In the genomic region with DNA sequence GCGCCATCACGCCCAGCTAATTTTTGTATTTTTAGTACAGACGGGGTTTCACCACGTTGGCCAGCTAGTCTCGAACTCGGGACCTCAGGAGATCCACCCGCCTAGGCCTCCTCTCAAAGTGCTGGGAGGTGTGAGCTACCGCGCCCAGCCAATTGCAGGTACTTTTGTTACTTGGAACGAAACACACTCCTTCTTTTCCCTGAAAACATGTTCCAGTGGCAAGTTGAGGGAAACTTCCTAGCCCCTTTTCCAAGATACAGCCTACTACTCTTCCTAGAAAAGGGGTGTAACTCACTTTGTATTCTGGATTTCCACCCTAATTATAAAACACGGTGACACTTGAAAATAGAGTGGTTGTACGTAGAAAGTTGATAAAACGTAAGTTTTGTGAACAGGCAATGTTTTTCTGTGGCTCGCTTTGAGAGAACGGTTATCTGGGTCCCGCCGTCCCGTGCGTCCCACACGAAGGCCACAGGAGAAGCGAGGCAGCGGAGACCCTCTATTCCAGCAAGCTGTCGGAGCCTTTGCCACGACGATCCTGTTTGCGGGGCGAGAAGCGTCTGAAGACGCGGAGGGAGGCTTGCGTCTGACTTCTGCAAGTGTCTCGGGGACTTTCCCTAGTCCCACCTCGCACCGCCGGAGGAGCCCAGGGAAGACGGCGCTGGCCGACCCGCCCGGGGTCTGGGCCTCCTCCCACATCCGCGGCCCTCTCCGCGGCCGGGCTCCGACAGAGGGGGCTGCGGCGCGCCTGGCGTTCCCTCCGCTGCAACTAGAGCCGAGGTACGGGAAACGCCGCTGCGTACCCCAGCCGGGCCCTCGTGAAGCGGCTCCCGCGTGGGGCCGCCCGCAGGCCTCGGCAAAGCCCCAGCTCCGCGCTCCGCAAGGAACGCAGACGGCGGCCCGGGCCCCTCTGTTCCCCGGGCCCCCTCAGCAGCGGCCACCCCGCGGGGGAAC, we compare ENCODE assay signal across 8 cellular contexts. TPM values are rescaled to one million over a fixed set of nuclear protein-coding genes. Genes with fewer than 3 reads are reported as not detected.
DNase-seq lines count a peak whose midpoint lies in the region; ATAC-seq, FAIRE-seq and TF ChIP-seq lines count a peak whose summit lies in the region.

No MANE protein-coding gene starts in this region.

- peak; percentile 46 for DNase-seq in Calu3
- DNase-seq in activated CD4-positive, alpha-beta memory T cell treated with anti-CD3 and anti-CD28 coated beads, Interleukin-2, amount 10 ng/mL, durations not matched to agents 7 days and 5 days, result peak; percentile 63
- peak; percentile 55 for DNase-seq in endothelial cell of umbilical vein (ENCODE audit: low read depth, low spot score)
- peak; percentile 38 for DNase-seq in neural crest cell (ENCODE audit: low read depth, low spot score)
- DNase-seq in testis, result no peak
- DNase-seq in H54 (ENCODE audit: insufficient read length, low spot score), result no peak

- H3K9ac ChIP-seq in KMS-11 (peak overlapping the region; percentile 87), endothelial cell of umbilical vein (replicated peaks; ENCODE audit: extremely low read depth, insufficient read depth, low read length) (peak overlapping the region; percentile 90)

- peak overlapping the region; percentile 85 for H3K27ac Mint-ChIP-seq in Calu3 (ENCODE audit: unreplicated experiment)
- peak overlapping the region; percentile 94 for H3K27ac Mint-ChIP-seq in activated CD4-positive, alpha-beta memory T cell treated with anti-CD3 and anti-CD28 coated beads, Interleukin-2, amount 10 ng/mL, durations not matched to agents 7 days and 5 days
- H3K27ac Mint-ChIP-seq in neural crest cell (ENCODE audit: unreplicated experiment), result peak overlapping the region; percentile 97

- no peaks in the 10 kb centered on the region for H3K9me1 ChIP-seq in endothelial cell of umbilical vein (replicated peaks; ENCODE audit: control insufficient read depth, extremely low read depth, insufficient read depth, low read length)

- H4K20me1 ChIP-seq in KMS-11 (ENCODE audit: insufficient read depth), result peaks cover 37% of the 10 kb centered on the region
- H4K20me1 ChIP-seq in endothelial cell of umbilical vein (replicated peaks; ENCODE audit: control insufficient read depth, extremely low read depth, insufficient read depth, low read length), result no peaks in the 10 kb centered on the region

- H3K4me3 Mint-ChIP-seq in Calu3 (ENCODE audit: low read depth, unreplicated experiment) (peak overlapping the region; percentile 96), neural crest cell (peak overlapping the region; percentile 97)
- peak overlapping the region; percentile 96 for H3K4me3 Mint-ChIP-seq in activated CD4-positive, alpha-beta memory T cell treated with anti-CD3 and anti-CD28 coated beads, Interleukin-2, amount 10 ng/mL, durations not matched to agents 7 days and 5 days

- H3K9me3 ChIP-seq in endothelial cell of umbilical vein (replicated peaks; ENCODE audit: control insufficient read depth, insufficient read depth, low read length) (peaks cover 2% of the 10 kb centered on the region), testis (no peaks in the 10 kb centered on the region)

- peak overlapping the region; percentile 89; the same call in 1 of the 2 replicates for H3K4me2 ChIP-seq in KMS-11
- H3K4me2 ChIP-seq in endothelial cell of umbilical vein (ENCODE audit: insufficient read depth, low read length), result peak overlapping the region; percentile 98

- H3K27me3 Mint-ChIP-seq in Calu3 (ENCODE audit: unreplicated experiment) (no peaks in the 10 kb centered on the region), neural crest cell (ENCODE audit: low read depth) (no peaks in the 10 kb centered on the region)
- no peaks in the 10 kb centered on the region for H3K27me3 Mint-ChIP-seq in activated CD4-positive, alpha-beta memory T cell treated with anti-CD3 and anti-CD28 coated beads, Interleukin-2, amount 10 ng/mL, durations not matched to agents 7 days and 5 days

- POLR2A ChIA-PET in activated CD4-positive, alpha-beta memory T cell treated with anti-CD3 and anti-CD28 coated beads, Interleukin-2, amount 10 ng/mL, durations not matched to agents 7 days and 5 days (lab: Charles Lee), result interaction anchor here (0.7 to 7.6 kb wide), 24 partner anchors 9 to 471 kb away, joined by 3 to 120 read pairs (median 6); a partner anchor contains a TSS
- POLR2A ChIA-PET in endothelial cell of umbilical vein (lab: Charles Lee), result interaction anchor here (1.1 kb wide), 1 partner anchor 48 kb away, joined by 7 read pairs; no protein-coding TSS in a partner anchor

- H3K4me1 ChIP-seq in KMS-11 (ENCODE audit: low read depth, poor library complexity, severe bottlenecking) (peaks cover 47% of the 10 kb centered on the region), endothelial cell of umbilical vein (ENCODE audit: control insufficient read depth, extremely low read depth, insufficient read depth, low read length) (peaks cover 59% of the 10 kb centered on the region), testis (peaks cover 11% of the 10 kb centered on the region)

- FAIRE-seq in endothelial cell of umbilical vein (lab: Jason Lieb, UNC) (peak; percentile 62), H54 (lab: Jason Lieb, UNC) (no peak)

- H3K4me3 ChIP-seq in KMS-11 (IDR thresholded peaks at IDR 0.05; ENCODE audit: insufficient read depth, low read depth, low read length), result no peak overlapping the region
- peak overlapping the region; percentile 68 to 96 (median 72) for H3K4me3 ChIP-seq in endothelial cell of umbilical vein (replicated peaks in 1 of 3; ENCODE audit: insufficient read depth in 1 of 3, low read depth in 1 of 3, low read length in 3 of 3)
- peak overlapping the region; percentile 78 to 82 for H3K4me3 ChIP-seq in testis

- peak; percentile 22 for ATAC-seq in GM21515 (IDR thresholded peaks at IDR 0.05; ENCODE audit: unreplicated experiment)

- H3K9me3 Mint-ChIP-seq in Calu3 (ENCODE audit: low read depth, unreplicated experiment) (no peaks in the 10 kb centered on the region), neural crest cell (no peaks in the 10 kb centered on the region)
- no peaks in the 10 kb centered on the region for H3K9me3 Mint-ChIP-seq in activated CD4-positive, alpha-beta memory T cell treated with anti-CD3 and anti-CD28 coated beads, Interleukin-2, amount 10 ng/mL, durations not matched to agents 7 days and 5 days

- H3K36me3 Mint-ChIP-seq in Calu3 (ENCODE audit: insufficient read depth, unreplicated experiment) (peaks cover 63% of the 10 kb centered on the region), neural crest cell (ENCODE audit: low read depth) (peaks cover 9% of the 10 kb centered on the region)
- H3K36me3 Mint-ChIP-seq in activated CD4-positive, alpha-beta memory T cell treated with anti-CD3 and anti-CD28 coated beads, Interleukin-2, amount 10 ng/mL, durations not matched to agents 7 days and 5 days (ENCODE audit: low read depth), result peaks cover 58% of the 10 kb centered on the region

- no peaks in the 10 kb centered on the region for H3K36me3 ChIP-seq in KMS-11 (ENCODE audit: insufficient read depth)
- no peaks in the 10 kb centered on the region for H3K36me3 ChIP-seq in endothelial cell of umbilical vein (ENCODE audit: control insufficient read depth in 2 of 2, extremely low read depth in 1 of 2, insufficient read depth in 2 of 2, low read length in 2 of 2)
- no peaks in the 10 kb centered on the region for H3K36me3 ChIP-seq in testis (ENCODE audit: low read depth, missing control alignments)

- H3K4me1 Mint-ChIP-seq in Calu3 (ENCODE audit: low read depth, unreplicated experiment) (peaks cover 47% of the 10 kb centered on the region), neural crest cell (peaks cover 51% of the 10 kb centered on the region)
- peaks cover 77% of the 10 kb centered on the region for H3K4me1 Mint-ChIP-seq in activated CD4-positive, alpha-beta memory T cell treated with anti-CD3 and anti-CD28 coated beads, Interleukin-2, amount 10 ng/mL, durations not matched to agents 7 days and 5 days

- intact Hi-C loops in Calu3 (cut with micrococcal nuclease; ENCODE audit: unreplicated experiment), result loop anchor here (5.0 to 10.0 kb wide), 2 partner anchors 48 to 65 kb away; no protein-coding TSS in a partner anchor
- intact Hi-C loops in endothelial cell of umbilical vein (cut with micrococcal nuclease), result loop anchor here (2.0 kb wide), 1 partner anchor 47 kb away; no protein-coding TSS in a partner anchor
- intact Hi-C loops in testis (cut with DNase I; ENCODE audit: low total_unique reads), result loop anchor here (10.0 kb wide), 1 partner anchor 45 kb away; a partner anchor contains a TSS

- H3K27ac ChIP-seq in KMS-11, result peak overlapping the region; percentile 73
- peak overlapping the region; percentile 69 for H3K27ac ChIP-seq in endothelial cell of umbilical vein (ENCODE audit: insufficient read depth, low read depth, low read length)
- peak overlapping the region; percentile 45 to 80 for H3K27ac ChIP-seq in testis

- H3K27me3 ChIP-seq in KMS-11 (ENCODE audit: insufficient read depth, low read depth) (no peaks in the 10 kb centered on the region), endothelial cell of umbilical vein (ENCODE audit: control insufficient read depth in 2 of 2, insufficient read depth in 2 of 2, low read length in 2 of 2) (no peaks in the 10 kb centered on the region), testis (no peaks in the 10 kb centered on the region)

- TF ChIP-seq POLR2A in endothelial cell of umbilical vein (IDR thresholded peaks at IDR 0.05; ENCODE audit: low read depth, low read length), result no peak
- TF ChIP-seq POLR2A in testis (IDR thresholded peaks at IDR 0.05), result no peak
- TF ChIP-seq POLR2A in H54 (IDR thresholded peaks at IDR 0.05; ENCODE audit: low read depth, low read length), result no peak

- CTCF ChIA-PET in Calu3 (lab: Charles Lee), result interaction anchor here (0.9 to 1.4 kb wide), 3 partner anchors 12 to 67 kb away, joined by 3 to 8 read pairs (median 5); no protein-coding TSS in a partner anchor
- CTCF ChIA-PET in activated CD4-positive, alpha-beta memory T cell treated with anti-CD3 and anti-CD28 coated beads, Interleukin-2, amount 10 ng/mL, durations not matched to agents 7 days and 5 days (lab: Charles Lee), result interaction anchor here (0.9 to 6.2 kb wide), 6 partner anchors 25 to 268 kb away, joined by 3 to 59 read pairs (median 5); a partner anchor contains a TSS
- CTCF ChIA-PET in endothelial cell of umbilical vein (lab: Charles Lee), result interaction anchor here (0.9 to 3.2 kb wide), 7 partner anchors 18 to 293 kb away, joined by 3 to 34 read pairs (median 3); a partner anchor contains a TSS

- BruUV-seq in Calu3 (replicated peaks; lab: Mats Ljungman, UMichigan) (TSS peak; percentile 68), endothelial cell of umbilical vein (replicated peaks; lab: Mats Ljungman, UMichigan) (TSS peak; percentile 4)

- dilution Hi-C loops in endothelial cell of umbilical vein (cut with MboI; ENCODE audit: extremely low pct_ligation_motif_present, low sequenced_read_pairs), result no loop called here

- H2AFZ ChIP-seq in KMS-11 (ENCODE audit: low read depth) (no peak overlapping the region), endothelial cell of umbilical vein (ENCODE audit: low read depth, low read length) (no peak overlapping the region)

- TF ChIP-seq CTCF in Calu3 (IDR thresholded peaks at IDR 0.05; ENCODE audit: unreplicated experiment) (no peak), KMS-11 (conservative IDR thresholded peaks at IDR 0.05; ENCODE audit: low read depth, low read length) (no peak), endothelial cell of umbilical vein (IDR thresholded peaks at IDR 0.05; ENCODE audit: extremely low read depth in 1 of 2, insufficient read depth in 1 of 2, low read depth in 1 of 2, low read length in 2 of 2) (peak in 1 of 2 donors; percentile 20), neural crest cell (conservative IDR thresholded peaks at IDR 0.05) (peak; percentile 32), testis (IDR thresholded peaks at IDR 0.05) (no peak)

- H3K79me2 ChIP-seq in KMS-11 (ENCODE audit: insufficient read depth, low read depth) (peaks cover 59% of the 10 kb centered on the region), endothelial cell of umbilical vein (ENCODE audit: control insufficient read depth, insufficient read depth, low read length) (peaks cover 58% of the 10 kb centered on the region)

- WGBS in testis, 2 donors, result 9 to 10% methylated on average over 29 to 50 of the region's 75 CpGs

RNA-seq across cellular contexts. Expression of a gene that starts 0.7 kb away (rescaled TPM):
- total RNA-seq in Calu3 (2022) (28.9 and 32.4 TPM in 2 replicates), endothelial cell of umbilical vein (44.5 and 46.3 TPM in 2 replicates), neural crest cell (55.0 and 58.2 TPM in 2 replicates), testis (10 to 100 TPM; 26.2 to 27.5 TPM)
- total RNA-seq in activated CD4-positive, alpha-beta memory T cell treated with anti-CD3 and anti-CD28 coated beads, Interleukin-2, amount 10 ng/mL, durations not matched to agents 7 days and 5 days, result 10 to 100 TPM; 57.1 to 57.5 TPM
- polyA plus RNA-seq in endothelial cell of umbilical vein (29.9 and 35.5 TPM in 2 replicates), testis (ENCODE audit: insufficient read depth, low read depth, low replicate concordance) (18.3 TPM)
- 25.0 and 29.3 TPM in 2 replicates for polyA plus RNA-seq in endothelial cell of umbilical vein (2011; cell fraction: cytosol; rRNA removed)
- polyA plus RNA-seq in endothelial cell of umbilical vein (2011; cell fraction: nucleus; rRNA removed), result 16.5 and 17.0 TPM in 2 replicates
- 21.2 and 29.7 TPM in 2 replicates for polyA plus RNA-seq in endothelial cell of umbilical vein (2012)
- polyA minus RNA-seq in endothelial cell of umbilical vein, result 17.8 and 19.9 TPM in 2 replicates
- polyA minus RNA-seq in endothelial cell of umbilical vein (2011; cell fraction: cytosol; rRNA and poly(A)+ RNA removed), result 25.6 TPM
- polyA minus RNA-seq in endothelial cell of umbilical vein (2011; cell fraction: nucleus; rRNA and poly(A)+ RNA removed), result 7.7 and 8.7 TPM in 2 replicates

RNA-seq across cellular contexts. Expression of a gene that starts 34.5 kb away (rescaled TPM):
- total RNA-seq in Calu3 (2022) (12.8 and 13.8 TPM in 2 replicates), endothelial cell of umbilical vein (5.3 and 5.6 TPM in 2 replicates), neural crest cell (12.2 and 14.1 TPM in 2 replicates), testis (10 to 100 TPM; 27.6 to 53.9 TPM)
- total RNA-seq in activated CD4-positive, alpha-beta memory T cell treated with anti-CD3 and anti-CD28 coated beads, Interleukin-2, amount 10 ng/mL, durations not matched to agents 7 days and 5 days, result under 1 TPM; 0.38 to 0.68 TPM
- polyA plus RNA-seq in endothelial cell of umbilical vein (4.9 and 5.2 TPM in 2 replicates), testis (ENCODE audit: insufficient read depth, low read depth, low replicate concordance) (47.6 TPM)
- 4.7 and 5.5 TPM in 2 replicates for polyA plus RNA-seq in endothelial cell of umbilical vein (2011; cell fraction: cytosol; rRNA removed)
- polyA plus RNA-seq in endothelial cell of umbilical vein (2011; cell fraction: nucleus; rRNA removed), result 8.2 and 8.8 TPM in 2 replicates
- polyA plus RNA-seq in endothelial cell of umbilical vein (2012), result 3.3 and 4.7 TPM in 2 replicates
- 2.5 and 3.0 TPM in 2 replicates for polyA minus RNA-seq in endothelial cell of umbilical vein
- 5.3 TPM for polyA minus RNA-seq in endothelial cell of umbilical vein (2011; cell fraction: cytosol; rRNA and poly(A)+ RNA removed)
- polyA minus RNA-seq in endothelial cell of umbilical vein (2011; cell fraction: nucleus; rRNA and poly(A)+ RNA removed), result 2.5 and 3.0 TPM in 2 replicates

RNA-seq across cellular contexts. Expression of a gene that starts 42.0 kb away (rescaled TPM):
- total RNA-seq in Calu3 (2022), result 42.0 and 56.5 TPM in 2 replicates
- total RNA-seq in activated CD4-positive, alpha-beta memory T cell treated with anti-CD3 and anti-CD28 coated beads, Interleukin-2, amount 10 ng/mL, durations not matched to agents 7 days and 5 days, result not detected
- 68.7 and 81.9 TPM in 2 replicates for total RNA-seq in endothelial cell of umbilical vein
- polyA plus RNA-seq in endothelial cell of umbilical vein, result 16.6 and 17.7 TPM in 2 replicates
- polyA plus RNA-seq in endothelial cell of umbilical vein (2011; cell fraction: cytosol; rRNA removed), result 20.2 and 20.8 TPM in 2 replicates
- 86.6 and 90.9 TPM in 2 replicates for polyA plus RNA-seq in endothelial cell of umbilical vein (2011; cell fraction: nucleus; rRNA removed)
- polyA plus RNA-seq in endothelial cell of umbilical vein (2012), result 76.1 and 85.2 TPM in 2 replicates
- polyA minus RNA-seq in endothelial cell of umbilical vein, result 72.8 and 76.9 TPM in 2 replicates
- polyA minus RNA-seq in endothelial cell of umbilical vein (2011; cell fraction: cytosol; rRNA and poly(A)+ RNA removed), result 25.0 TPM
- polyA minus RNA-seq in endothelial cell of umbilical vein (2011; cell fraction: nucleus; rRNA and poly(A)+ RNA removed), result 87.1 and 88.1 TPM in 2 replicates
- 1.4 TPM in 2 replicates for total RNA-seq in neural crest cell
- 10 to 100 TPM; 10.8 to 12.8 TPM for total RNA-seq in testis
- 15.1 TPM for polyA plus RNA-seq in testis (ENCODE audit: insufficient read depth, low read depth, low replicate concordance)

RNA-seq across cellular contexts. Expression of a gene that starts 45.1 kb away (rescaled TPM):
- total RNA-seq in Calu3 (2022) (1.4 TPM in 2 replicates), endothelial cell of umbilical vein (not detected in 2 replicates), neural crest cell (not detected in 2 replicates), testis (1 to 10 TPM; 2.0 to 2.5 TPM)
- 10 to 100 TPM; 51.2 to 51.4 TPM for total RNA-seq in activated CD4-positive, alpha-beta memory T cell treated with anti-CD3 and anti-CD28 coated beads, Interleukin-2, amount 10 ng/mL, durations not matched to agents 7 days and 5 days
- polyA plus RNA-seq in endothelial cell of umbilical vein (not detected in 2 replicates), testis (ENCODE audit: insufficient read depth, low read depth, low replicate concordance) (1.2 TPM)
- polyA plus RNA-seq in endothelial cell of umbilical vein (2011; cell fraction: cytosol; rRNA removed), result 0.03 TPM in 1 of 2 replicates, not detected in the other
- polyA plus RNA-seq in endothelial cell of umbilical vein (2011; cell fraction: nucleus; rRNA removed), result not detected in 2 replicates
- polyA plus RNA-seq in endothelial cell of umbilical vein (2012), result 0.13 and 0.30 TPM in 2 replicates
- polyA minus RNA-seq in endothelial cell of umbilical vein, result 0.56 TPM in 1 of 2 replicates, not detected in the other
- not detected for polyA minus RNA-seq in endothelial cell of umbilical vein (2011; cell fraction: cytosol; rRNA and poly(A)+ RNA removed)
- polyA minus RNA-seq in endothelial cell of umbilical vein (2011; cell fraction: nucleus; rRNA and poly(A)+ RNA removed), result not detected in 2 replicates

Comparison
In these comparisons a context has a peak if more than half of its experiments do, and no peak if none do; other contexts are left out.
1. DNase-seq: peak in Calu3 (single experiment), activated CD4-positive, alpha-beta memory T cell treated with anti-CD3 and anti-CD28 coated beads, Interleukin-2, amount 10 ng/mL, durations not matched to agents 7 days and 5 days (single experiment), endothelial cell of umbilical vein (single experiment) and neural crest cell (single experiment); none in testis (single experiment) and H54 (single experiment).
2. Peak in every context shown above with its lines, with median percentiles within 50 percentile points of each other: H3K27ac Mint-ChIP-seq, H3K4me3 Mint-ChIP-seq and H3K27ac ChIP-seq.